In the genomic region with DNA sequence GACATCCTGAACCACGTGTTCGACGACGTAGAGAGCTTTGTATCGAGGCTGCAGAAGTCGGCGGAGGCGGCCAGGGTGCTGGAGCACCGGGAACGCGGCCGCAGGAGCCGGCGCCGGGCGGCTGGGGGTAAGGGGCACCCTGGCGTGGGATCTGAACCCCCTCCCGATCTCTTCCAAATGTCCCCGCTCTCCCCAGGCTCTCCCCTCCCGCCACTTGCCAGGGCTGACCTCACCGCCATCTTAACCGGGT, we compare ENCODE assay signal across 1 cellular context.
TF ChIP-seq lines count a peak whose summit lies in the region.

No MANE protein-coding gene starts in this region.

TF ChIP-seq in GM12878, 131 proteins besides CTCF, POLR2A, EP300 and RAD21:
- TF ChIP-seq POLR2AphosphoS2 (IDR thresholded peaks at IDR 0.05; ENCODE audit: low read depth, low read length) (no peak), BCL11A (IDR thresholded peaks at IDR 0.05; ENCODE audit: low read depth, low read length) (no peak), PML (IDR thresholded peaks at IDR 0.05; ENCODE audit: low read length) (no peak), SKIL (IDR thresholded peaks at IDR 0.05; ENCODE audit: low read depth, poor library complexity, severe bottlenecking) (no peak), IRF5 (IDR thresholded peaks at IDR 0.05; ENCODE audit: borderline replicate concordance) (no peak), TCF12 (IDR thresholded peaks at IDR 0.05; ENCODE audit: low read depth, low read length) (no peak), MTA2 (IDR thresholded peaks at IDR 0.05; ENCODE audit: low read depth) (no peak), RAD51 (IDR thresholded peaks at IDR 0.05) (no peak), SREBF2 (IDR thresholded peaks at IDR 0.05; ENCODE audit: low read length) (no peak), STAT3 (IDR thresholded peaks at IDR 0.05; ENCODE audit: low read depth, low read length) (no peak), RB1 (IDR thresholded peaks at IDR 0.05; ENCODE audit: borderline replicate concordance) (no peak), RELA (IDR thresholded peaks at IDR 0.05; ENCODE audit: borderline replicate concordance, partially characterized antibody) (no peak), TBL1XR1 (IDR thresholded peaks at IDR 0.05; ENCODE audit: low read depth, low read length) (no peak), SP1 (IDR thresholded peaks at IDR 0.05; ENCODE audit: low read depth, low read length) (no peak), EED (IDR thresholded peaks at IDR 0.05; ENCODE audit: low read depth) (no peak), PAX8 (IDR thresholded peaks at IDR 0.05) (no peak), TARDBP (IDR thresholded peaks at IDR 0.05; ENCODE audit: borderline replicate concordance) (no peak)
